8 cellular contexts compared by ENCODE assay signal in the genomic region with DNA sequence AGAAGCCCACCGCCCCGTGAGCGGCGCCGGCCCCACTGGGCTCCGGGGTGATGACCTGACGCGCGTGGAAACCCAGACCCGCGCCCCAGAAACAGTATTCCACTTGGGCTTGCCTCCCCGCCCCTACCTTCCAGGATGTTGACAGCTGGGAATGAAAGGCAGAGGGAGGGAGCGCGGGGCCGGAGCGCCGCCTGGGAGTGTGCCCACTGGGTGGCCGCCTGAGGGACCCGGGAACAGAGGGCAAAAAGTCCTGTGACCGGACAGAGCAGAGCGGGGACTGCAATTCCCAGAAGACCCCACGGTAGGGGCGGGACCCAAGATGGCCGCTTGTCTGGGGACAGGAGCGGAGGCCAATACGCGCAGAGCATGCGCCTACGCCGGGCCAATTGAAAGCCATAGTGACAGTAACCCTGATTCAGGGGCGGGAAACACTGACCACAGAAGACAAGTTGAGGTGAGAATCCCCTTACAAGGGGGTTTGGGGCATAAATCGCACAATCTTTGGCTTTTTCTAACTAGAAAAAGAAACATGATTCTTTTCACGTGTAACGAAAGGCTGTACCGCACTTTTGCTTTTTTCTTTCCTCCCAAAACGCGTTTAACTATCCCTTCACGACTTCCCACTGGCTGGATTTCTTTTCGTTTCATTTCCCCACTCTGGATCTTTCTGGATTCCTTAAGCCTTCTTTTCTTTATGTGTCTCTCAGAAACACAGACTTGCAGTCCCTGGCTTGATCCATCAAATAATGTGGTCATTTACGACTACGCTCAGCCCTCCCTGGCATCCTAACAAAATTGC. TPM values are rescaled to one million over a fixed set of nuclear protein-coding genes. Genes with fewer than 3 reads are reported as not detected.
DNase-seq lines count a peak whose midpoint lies in the region; ATAC-seq and TF ChIP-seq lines count a peak whose summit lies in the region.

A gene (minus strand): TSS at position 279 of the 799 bp plus-strand sequence.

- no peaks in the 10 kb centered on the region for H3K9me2 ChIP-seq in neural cell (ENCODE audit: insufficient read depth, low read length)

- no peak for TF ChIP-seq EP300 in neural cell (conservative IDR thresholded peaks at IDR 0.05; ENCODE audit: poor library complexity, severe bottlenecking)

- H3K4me1 Mint-ChIP-seq in H9, result peaks cover 20 to 24% of the 10 kb centered on the region in 2 experiments
- peaks cover 25% of the 10 kb centered on the region for H3K4me1 Mint-ChIP-seq in stimulated activated naive CD8-positive, alpha-beta T cell treated with anti-CD3 and anti-CD28 coated beads, Interleukin-15, amount 100 ng/mL, for 72 hours

- no peak within 1 kb of the TSS for H3K4ac ChIP-seq in H9 (ENCODE audit: low read depth, low read length)

- H3K4me2 ChIP-seq in H9 (ENCODE audit: insufficient read depth, insufficient read length, low read length) (peak within 1 kb of the TSS; percentile 91), neural cell (ENCODE audit: low read length) (peak within 1 kb of the TSS; percentile 34)

- H4K91ac ChIP-seq in H9 (ENCODE audit: insufficient read length, low read depth, low read length), result no peak within 1 kb of the TSS

- H3K4me3 ChIP-seq in foreskin fibroblast (ENCODE audit: low read depth in 1 of 2, low read length in 2 of 2) (peak within 1 kb of the TSS; percentile 76 to 97), neural cell (ENCODE audit: low read length) (peak within 1 kb of the TSS; percentile 65)

- no peaks in the 10 kb centered on the region for H3K9me3 Mint-ChIP-seq in H9
- no peaks in the 10 kb centered on the region for H3K9me3 Mint-ChIP-seq in stimulated activated naive CD8-positive, alpha-beta T cell treated with anti-CD3 and anti-CD28 coated beads, Interleukin-15, amount 100 ng/mL, for 72 hours

- H3K9me3 ChIP-seq in H9 (ENCODE audit: control insufficient read depth, low read depth, low read length) (no peaks in the 10 kb centered on the region), neural cell (ENCODE audit: low read length) (no peaks in the 10 kb centered on the region)

- H3K14ac ChIP-seq in H9 (ENCODE audit: insufficient read depth, low read length), result no peak within 1 kb of the TSS; the same call in none of the 2 replicates

- no peaks in the 10 kb centered on the region for H3K79me1 ChIP-seq in H9 (ENCODE audit: insufficient read depth, low read depth, low read length, poor library complexity, severe bottlenecking)

- H3K27me3 ChIP-seq in H9 (ENCODE audit: insufficient read depth, low read length) (no peaks in the 10 kb centered on the region), neural cell (ENCODE audit: insufficient read depth, low read depth, low read length) (no peaks in the 10 kb centered on the region)

- H3K18ac ChIP-seq in H9 (ENCODE audit: insufficient read length, low read depth, low read length), result peak within 1 kb of the TSS; percentile 54

- peak within 1 kb of the TSS; percentile 65 to 83 for H3K4me3 Mint-ChIP-seq in H9
- H3K4me3 Mint-ChIP-seq in stimulated activated naive CD8-positive, alpha-beta T cell treated with anti-CD3 and anti-CD28 coated beads, Interleukin-15, amount 100 ng/mL, for 72 hours, result peak within 1 kb of the TSS; percentile 87 to 95

- no peaks in the 10 kb centered on the region for H4K20me1 ChIP-seq in H9 (ENCODE audit: control insufficient read depth, insufficient read depth, insufficient read length)
- no peaks in the 10 kb centered on the region for H4K20me1 ChIP-seq in neural cell (ENCODE audit: insufficient read depth)

- WGBS in H9 (ENCODE audit: extremely low coverage, insufficient read length, low lambda C conversion rate), result no CpG with 5 or more reads among the region's 41 CpGs

- H3K27ac ChIP-seq in H9 (ENCODE audit: insufficient read length, low read depth, low read length) (no peak within 1 kb of the TSS), neural cell (ENCODE audit: low read length) (no peak within 1 kb of the TSS)

- DNase-seq in GDM1 (lab: John Stamatoyannopoulos, UW) (peak; percentile 83), H9 (peak; percentile 98), M059J (ENCODE audit: low read depth) (peak; percentile 87), SIG-M5 treated with dmso at 0.1 percent for 504 hours (lab: John Stamatoyannopoulos, UW; ENCODE audit: unreplicated experiment) (peak; percentile 93), activated gamma-delta T cell treated with Interleukin-2 at 50 U/mL for 16 hours (peak; percentile 81), foreskin fibroblast (peak; percentile 87 to 97)
- DNase-seq in stimulated activated naive CD8-positive, alpha-beta T cell treated with anti-CD3 and anti-CD28 coated beads, Interleukin-15, amount 100 ng/mL, for 72 hours, result peak; percentile 88 to 94

- 0 out of 2 replicates have a peak, but pooled peaks cover 2% of the 10 kb centered on the region for H3K4me1 ChIP-seq in H9 (ENCODE audit: insufficient read depth, low read length)

- peak within 1 kb of the TSS; percentile 88 for H3K9ac ChIP-seq in H9 (ENCODE audit: extremely low read depth, insufficient read length, low read length)
- H3K9ac ChIP-seq in neural cell (ENCODE audit: low read length), result peak within 1 kb of the TSS; percentile 49

- no peak within 1 kb of the TSS for H2BK20ac ChIP-seq in H9 (ENCODE audit: low read depth, low read length, poor library complexity, severe bottlenecking)

- H3K27me3 Mint-ChIP-seq in H9 (ENCODE audit: low read depth), result no peaks in the 10 kb centered on the region
- no peaks in the 10 kb centered on the region for H3K27me3 Mint-ChIP-seq in stimulated activated naive CD8-positive, alpha-beta T cell treated with anti-CD3 and anti-CD28 coated beads, Interleukin-15, amount 100 ng/mL, for 72 hours

- TF ChIP-seq RAD21 in neural cell (conservative IDR thresholded peaks at IDR 0.05), result no peak

- peak within 1 kb of the TSS; percentile 58 to 92 (median 82) for H3K27ac Mint-ChIP-seq in H9
- peak within 1 kb of the TSS; percentile 93 to 97 for H3K27ac Mint-ChIP-seq in stimulated activated naive CD8-positive, alpha-beta T cell treated with anti-CD3 and anti-CD28 coated beads, Interleukin-15, amount 100 ng/mL, for 72 hours

- H2BK5ac ChIP-seq in H9 (ENCODE audit: insufficient read length, low read length), result no peak within 1 kb of the TSS

- H2AFZ ChIP-seq in H9 (ENCODE audit: low read length) (peak within 1 kb of the TSS; percentile 9), neural cell (ENCODE audit: low read depth, low read length) (peak within 1 kb of the TSS; percentile 53)

- no peak within 1 kb of the TSS for H2BK12ac ChIP-seq in H9 (ENCODE audit: insufficient read length, low read depth, low read length)

- no peak within 1 kb of the TSS for H4K8ac ChIP-seq in H9 (replicated peaks; ENCODE audit: insufficient read length, low read depth, low read length)

- peaks cover 7% of the 10 kb centered on the region for H3K23me2 ChIP-seq in H9 (ENCODE audit: insufficient read length, low read depth, low read length, poor library complexity, severe bottlenecking)

- ATAC-seq in stimulated activated naive CD8-positive, alpha-beta T cell treated with anti-CD3 and anti-CD28 coated beads, Interleukin-15, amount 100 ng/mL, for 72 hours, result peak; percentile 94

- H3F3A ChIP-seq in neural cell (ENCODE audit: insufficient read depth, low read length, poor library complexity, severe bottlenecking), result no peaks in the 10 kb centered on the region

- H2BK15ac ChIP-seq in H9 (ENCODE audit: low read depth, low read length), result no peak within 1 kb of the TSS

- no peak within 1 kb of the TSS for H2AK5ac ChIP-seq in H9 (ENCODE audit: insufficient read length, low read length)

- H3K56ac ChIP-seq in H9 (ENCODE audit: insufficient read length, low read depth, low read length), result no peak within 1 kb of the TSS

- H3K23ac ChIP-seq in H9 (ENCODE audit: insufficient read length, low read depth, low read length), result no peak within 1 kb of the TSS

- H3K36me3 Mint-ChIP-seq in H9 (ENCODE audit: insufficient read depth in 1 of 3, low read depth in 3 of 3), result no peaks in the 10 kb centered on the region

- H2BK120ac ChIP-seq in H9 (ENCODE audit: low read depth, low read length, poor library complexity, severe bottlenecking), result no peak within 1 kb of the TSS

- H3T11ph ChIP-seq in H9 (ENCODE audit: low read length), result no peak within 1 kb of the TSS

- H3K36me3 ChIP-seq in neural cell (ENCODE audit: insufficient read depth, low read length), result no peaks in the 10 kb centered on the region

- TF ChIP-seq CTCF in H9 (conservative IDR thresholded peaks at IDR 0.05), result no peak
- TF ChIP-seq CTCF in foreskin fibroblast (IDR thresholded peaks at IDR 0.05; ENCODE audit: low read depth, low read length), result no peak
- no peak for TF ChIP-seq CTCF in neural cell (IDR thresholded peaks at IDR 0.05; ENCODE audit: poor library complexity, severe bottlenecking)

- H3K79me2 ChIP-seq in H9 (ENCODE audit: insufficient read depth, low read length) (no peaks in the 10 kb centered on the region), neural cell (replicated peaks; ENCODE audit: insufficient read depth, low read length) (no peaks in the 10 kb centered on the region)

- H4K5ac ChIP-seq in H9 (ENCODE audit: insufficient read length, low read depth, low read length), result peak within 1 kb of the TSS; percentile 39

TF ChIP-seq in neural cell, 6 proteins besides CTCF, POLR2A, EP300 and RAD21 (continues in another document):
- no peak for TF ChIP-seq SMC3 (conservative IDR thresholded peaks at IDR 0.05; ENCODE audit: poor library complexity)
- TF ChIP-seq EZH2 (IDR thresholded peaks at IDR 0.05; ENCODE audit: borderline replicate concordance, insufficient read depth, low read length, poor library complexity, severe bottlenecking), result no peak
- no peak for TF ChIP-seq MXI1 (conservative IDR thresholded peaks at IDR 0.05; ENCODE audit: poor library complexity, severe bottlenecking)
- TF ChIP-seq POLR2AphosphoS5 (IDR thresholded peaks at IDR 0.05), result no peak
- TF ChIP-seq TAF1 (IDR thresholded peaks at IDR 0.05; ENCODE audit: low read depth), result no peak

RNA-seq across cellular contexts. Expression of the gene that starts here (rescaled TPM):
- total RNA-seq in H9 (2021), result 3.0 and 4.0 TPM in 2 replicates
- total RNA-seq in M059J (2014; rRNA removed; shearing (Covaris generic)), result 0.39 TPM in 1 of 2 replicates, not detected in the other
- polyA plus RNA-seq in neural cell, result 0.46 TPM in 1 of 2 replicates, not detected in the other
- polyA minus RNA-seq in neural cell, result 0.35 TPM in 1 of 2 replicates, not detected in the other

Comparison
In these comparisons a context has a peak if more than half of its experiments do, and no peak if none do; other contexts are left out.
1. Peak in DNase-seq in M059J; RNA of the gene not detected or under 1 TPM.